In genomic region chr7:129257168-129257567, GRCh38 we compare ENCODE assay signal across 16 cellular contexts.
"Had no signal": no experiment of that assay in that cellular context is flagged by ENCODE, and none has a peak within 500 bp of the region (broad histone marks: within the 10 kb centered on the region; RNA-seq: fewer than 3 reads in every experiment).

No MANE protein-coding gene starts in this region.

- H3K4me3 ChIP-seq: colonic mucosa, left ventricle myocardium inferior, testis had no signal

- H3K36me3 ChIP-seq: colonic mucosa, left ventricle myocardium inferior had no signal

- H3K27me3 Mint-ChIP-seq: activated B cell treated with CpG ODN at 0.5 μM for 24 hours; activated CD4-positive, alpha-beta T cell treated with anti-CD3 and anti-CD28 coated beads, Interleukin-2, amount 10 ng/mL, durations not matched to agents 7 days and 5 days; activated naive CD4-positive, alpha-beta T cell treated with anti-CD3 and anti-CD28 coated beads, Interleukin-2, amount 10 ng/mL, durations not matched to agents 7 days and 5 days; memory B cell; stimulated activated naive CD8-positive, alpha-beta T cell treated with anti-CD3 and anti-CD28 coated beads, Interleukin-15, amount 100 ng/mL, for 72 hours had no signal

- DNase-seq: activated B cell treated with CpG ODN at 0.5 μM for 24 hours; activated CD4-positive, alpha-beta T cell treated with anti-CD3 and anti-CD28 coated beads, Interleukin-2, amount 10 ng/mL, durations not matched to agents 7 days and 5 days; activated naive CD4-positive, alpha-beta T cell treated with anti-CD3 and anti-CD28 coated beads, Interleukin-2, amount 10 ng/mL, durations not matched to agents 7 days and 5 days; activated T-cell treated with anti-CD3 and anti-CD28 coated beads for 4 hours; colonic mucosa; foreskin keratinocyte; left ventricle myocardium inferior; stimulated activated CD4-positive, alpha-beta T cell treated with anti-CD3 and anti-CD28 coated beads, Interleukin-4, amount 100 ng/mL, for 1 hour; stimulated activated CD8-positive, alpha-beta memory T cell treated with anti-CD3 and anti-CD28 coated beads, Interleukin-4, amount 100 ng/mL, for 48 hours; stimulated activated naive CD8-positive, alpha-beta T cell treated with anti-CD3 and anti-CD28 coated beads, Interleukin-15, amount 100 ng/mL, for 72 hours; testis had no signal

- H3K9me3 ChIP-seq: colonic mucosa, left ventricle myocardium inferior, testis had no signal

- H3K27me3 ChIP-seq: colonic mucosa, foreskin keratinocyte, testis had no signal

- FAIRE-seq: endothelial cell of umbilical vein, keratinocyte had no signal

- H3K9me3 Mint-ChIP-seq: activated B cell treated with CpG ODN at 0.5 μM for 24 hours; activated CD4-positive, alpha-beta T cell treated with anti-CD3 and anti-CD28 coated beads, Interleukin-2, amount 10 ng/mL, durations not matched to agents 7 days and 5 days; activated naive CD4-positive, alpha-beta T cell treated with anti-CD3 and anti-CD28 coated beads, Interleukin-2, amount 10 ng/mL, durations not matched to agents 7 days and 5 days; activated T-helper 2 cell treated with anti-CD3 and anti-CD28 coated beads, Interferon-gamma antibody, Interleukin-2, Interleukin-4, amounts not matched to agents 10 μg/mL and 5 μg/mL and 100 μg/mL, durations not matched to agents 14 hours and 24 hours and 36 hours; memory B cell; nephron; stimulated activated naive CD8-positive, alpha-beta T cell treated with anti-CD3 and anti-CD28 coated beads, Interleukin-15, amount 100 ng/mL, for 72 hours had no signal

- H3K4me3 Mint-ChIP-seq: activated B cell treated with CpG ODN at 0.5 μM for 24 hours; activated CD4-positive, alpha-beta T cell treated with anti-CD3 and anti-CD28 coated beads, Interleukin-2, amount 10 ng/mL, durations not matched to agents 7 days and 5 days; activated naive CD4-positive, alpha-beta T cell treated with anti-CD3 and anti-CD28 coated beads, Interleukin-2, amount 10 ng/mL, durations not matched to agents 7 days and 5 days; memory B cell; nephron; stimulated activated naive CD8-positive, alpha-beta T cell treated with anti-CD3 and anti-CD28 coated beads, Interleukin-15, amount 100 ng/mL, for 72 hours had no signal

- H3K4me1 ChIP-seq: colonic mucosa, left ventricle myocardium inferior, testis had no signal

- ATAC-seq: foreskin keratinocyte; stimulated activated naive CD8-positive, alpha-beta T cell treated with anti-CD3 and anti-CD28 coated beads, Interleukin-15, amount 100 ng/mL, for 72 hours had no signal

- H3K27ac ChIP-seq: colonic mucosa, foreskin keratinocyte, left ventricle myocardium inferior, testis had no signal

- H3K36me3 Mint-ChIP-seq: activated naive CD4-positive, alpha-beta T cell treated with anti-CD3 and anti-CD28 coated beads, Interleukin-2, amount 10 ng/mL, durations not matched to agents 7 days and 5 days had no signal
